ENCODE assay signal across 28 cellular contexts in genomic region chr18:73693091-73693490, GRCh38.
"Had no signal": no experiment of that assay in that cellular context is flagged by ENCODE, and none has a peak within 500 bp of the region (broad histone marks: within the 10 kb centered on the region; RNA-seq: fewer than 3 reads in every experiment).

No MANE protein-coding gene starts in this region.

- H3K4me2 ChIP-seq: KMS-11, SK-N-SH had no signal

- H3K4me1 Mint-ChIP-seq: activated CD4-positive, alpha-beta T cell treated with anti-CD3 and anti-CD28 coated beads, Interleukin-2, amount 10 ng/mL, durations not matched to agents 24 days and 14 days; activated naive CD8-positive, alpha-beta T cell treated with anti-CD3 and anti-CD28 coated beads for 36 hours; activated T-helper 17 cell treated with anti-CD3 and anti-CD28 coated beads, Interleukin-2, amount 50 U/mL, for 72 hours had no signal

- H3K9me3 ChIP-seq: SJSA1, SK-N-SH had no signal

- H3K9ac ChIP-seq: KMS-11, SK-N-SH had no signal

- H3K27ac ChIP-seq: KMS-11, SJSA1 had no signal

- DNase-seq: activated CD4-positive, alpha-beta T cell treated with anti-CD3 and anti-CD28 coated beads, Interleukin-2, amount 10 ng/mL, durations not matched to agents 24 days and 14 days; activated CD4-positive, alpha-beta T cell treated with anti-CD3 and anti-CD28 coated beads, Interleukin-2, amount 50 U/mL, for 4 hours; activated CD8-positive, alpha-beta T cell treated with anti-CD3 and anti-CD28 coated beads for 36 hours; activated effector memory CD4-positive, alpha-beta T cell treated with anti-CD3 and anti-CD28 coated beads, Interleukin-2, amount 50 U/mL, for 16 hours; activated naive CD4-positive, alpha-beta T cell; activated naive CD4-positive, alpha-beta T cell treated with anti-CD3 and anti-CD28 coated beads, Interleukin-2, amount 50 U/mL, for 16 hours; activated naive CD8-positive, alpha-beta T cell treated with anti-CD3 and anti-CD28 coated beads for 36 hours; activated T-cell treated with anti-CD3 and anti-CD28 coated beads, Interleukin-2, amount 50 U/mL, for 1 hour; activated T-cell treated with anti-CD3 and anti-CD28 coated beads, Interleukin-2, amount 50 U/mL, for 72 hours; amniotic stem cell; aorta; caudate nucleus; cerebellar nuclear complex; NCI-H1105; NCI-H1417 treated with DMSO at 0.1 percent for 48 hours; NCI-H187 treated with DMSO at 0.1 percent for 48 hours; NCI-H2081; NCI-H345; NCI-H524 treated with DMSO at 0.1 percent for 48 hours; SHP77 treated with DMSO at 0.1 percent for 48 hours; SK-N-SH had no signal

- H3K9me3 Mint-ChIP-seq: activated CD4-positive, alpha-beta T cell treated with anti-CD3 and anti-CD28 coated beads, Interleukin-2, amount 10 ng/mL, durations not matched to agents 24 days and 14 days; activated CD8-positive, alpha-beta T cell treated with anti-CD3 and anti-CD28 coated beads for 36 hours; activated naive CD8-positive, alpha-beta T cell treated with anti-CD3 and anti-CD28 coated beads for 36 hours; T-helper 2 cell treated with Interferon-gamma antibody and Interleukin-4, amounts not matched to agents 5 μg/mL and 100 μg/mL, for 36 hours had no signal

- ATAC-seq: activated CD8-positive, alpha-beta T cell treated with anti-CD3 and anti-CD28 coated beads for 36 hours; activated T-cell treated with anti-CD3 and anti-CD28 coated beads, Interleukin-2, amount 50 U/mL, for 72 hours; activated T-helper 17 cell treated with anti-CD3 and anti-CD28 coated beads, Interleukin-2, amount 50 U/mL, for 72 hours; Panc1 had no signal

- H3K36me3 Mint-ChIP-seq: activated naive CD8-positive, alpha-beta T cell treated with anti-CD3 and anti-CD28 coated beads for 36 hours had no signal

- H3K4me3 ChIP-seq: SJSA1 had no signal

- H3K27me3 ChIP-seq: SJSA1 had no signal

- H3K36me3 ChIP-seq: SJSA1 had no signal

- H3K27me3 Mint-ChIP-seq: activated CD4-positive, alpha-beta T cell treated with anti-CD3 and anti-CD28 coated beads, Interleukin-2, amount 10 ng/mL, durations not matched to agents 24 days and 14 days; activated CD8-positive, alpha-beta T cell treated with anti-CD3 and anti-CD28 coated beads for 36 hours; activated naive CD8-positive, alpha-beta T cell treated with anti-CD3 and anti-CD28 coated beads for 36 hours; activated T-helper 17 cell treated with anti-CD3 and anti-CD28 coated beads, Interleukin-2, amount 50 U/mL, for 72 hours had no signal

- H3K4me3 Mint-ChIP-seq: activated CD4-positive, alpha-beta T cell treated with anti-CD3 and anti-CD28 coated beads, Interleukin-2, amount 10 ng/mL, durations not matched to agents 24 days and 14 days; activated CD8-positive, alpha-beta T cell treated with anti-CD3 and anti-CD28 coated beads for 36 hours; activated naive CD8-positive, alpha-beta T cell treated with anti-CD3 and anti-CD28 coated beads for 36 hours; activated T-cell treated with anti-CD3 and anti-CD28 coated beads, Interleukin-2, amount 50 U/mL, for 72 hours; activated T-helper 17 cell treated with anti-CD3 and anti-CD28 coated beads, Interleukin-2, amount 50 U/mL, for 72 hours; T-helper 1 cell treated with Interleukin-12 subunit alpha and Interleukin-12 subunit beta and Interleukin-4 antibody, amounts not matched to agents 30 μg/mL and 1 μg/mL, for 36 hours; T-helper 2 cell treated with Interferon-gamma antibody and Interleukin-4, amounts not matched to agents 5 μg/mL and 100 μg/mL, for 36 hours had no signal

- FAIRE-seq: TTC549 had no signal

- H3K27ac Mint-ChIP-seq: activated CD4-positive, alpha-beta T cell treated with anti-CD3 and anti-CD28 coated beads, Interleukin-2, amount 10 ng/mL, durations not matched to agents 24 days and 14 days; activated CD8-positive, alpha-beta T cell treated with anti-CD3 and anti-CD28 coated beads for 36 hours; activated naive CD8-positive, alpha-beta T cell treated with anti-CD3 and anti-CD28 coated beads for 36 hours; activated T-cell treated with anti-CD3 and anti-CD28 coated beads, Interleukin-2, amount 50 U/mL, for 72 hours; activated T-helper 17 cell treated with anti-CD3 and anti-CD28 coated beads, Interleukin-2, amount 50 U/mL, for 72 hours; T-helper 1 cell treated with Interleukin-12 subunit alpha and Interleukin-12 subunit beta and Interleukin-4 antibody, amounts not matched to agents 30 μg/mL and 1 μg/mL, for 36 hours; T-helper 2 cell treated with Interferon-gamma antibody and Interleukin-4, amounts not matched to agents 5 μg/mL and 100 μg/mL, for 36 hours had no signal
